Comparison of ENCODE assay signal across 9 cellular contexts in genomic region chr20:31673943-31674463, GRCh38. TPM values are rescaled to one million over a fixed set of nuclear protein-coding genes. Genes with fewer than 3 reads are reported as not detected.
DNase-seq lines count a peak whose midpoint lies in the region; ATAC-seq and TF ChIP-seq lines count a peak whose summit lies in the region.
"Had no signal": no experiment of that assay in that cellular context is flagged by ENCODE, and none has a peak within 500 bp of the region (broad histone marks: within the 10 kb centered on the region; RNA-seq: fewer than 3 reads in every experiment).

No MANE protein-coding gene starts in this region.

- peaks cover 95 to 99% (median 97%) of the 10 kb centered on the region in 4 donors for H3K4me1 ChIP-seq in esophagus muscularis mucosa

- H3K36me3 ChIP-seq in esophagus muscularis mucosa, result peaks cover 0 to 22% (median 17%) of the 10 kb centered on the region in 4 donors

- H3K27ac Mint-ChIP-seq in T-helper 1 cell treated with Interleukin-12 subunit alpha and Interleukin-12 subunit beta and Interleukin-4 antibody, amounts not matched to agents 30 μg/mL and 1 μg/mL, for 36 hours, result peak overlapping the region; percentile 92
- H3K27ac Mint-ChIP-seq in stimulated activated naive CD8-positive, alpha-beta T cell treated with anti-CD3 and anti-CD28 coated beads, Interleukin-15, amount 100 ng/mL, for 72 hours, result peak overlapping the region; percentile 0 to 85
- no peak overlapping the region for H3K27ac Mint-ChIP-seq in mesothelial cell of epicardium

- H3K27ac ChIP-seq in HL-60 (replicated peaks) (peak overlapping the region; percentile 73), esophagus muscularis mucosa (replicated peaks in 1 of 4) (peak overlapping the region; percentile 68 to 88 (median 82))

- no peak for TF ChIP-seq CTCF in HL-60 (IDR thresholded peaks at IDR 0.05; ENCODE audit: insufficient read depth, low read length)
- TF ChIP-seq CTCF in esophagus muscularis mucosa (IDR thresholded peaks at IDR 0.05), result no peak
- TF ChIP-seq CTCF in mesothelial cell of epicardium (IDR thresholded peaks at IDR 0.05; ENCODE audit: unreplicated experiment), result no peak

- no peaks in the 10 kb centered on the region for H3K27me3 Mint-ChIP-seq in T-helper 1 cell treated with Interleukin-12 subunit alpha and Interleukin-12 subunit beta and Interleukin-4 antibody, amounts not matched to agents 30 μg/mL and 1 μg/mL, for 36 hours (ENCODE audit: low read depth)
- H3K27me3 Mint-ChIP-seq in stimulated activated naive CD8-positive, alpha-beta T cell treated with anti-CD3 and anti-CD28 coated beads, Interleukin-15, amount 100 ng/mL, for 72 hours, result no peaks in the 10 kb centered on the region
- H3K27me3 Mint-ChIP-seq in mesothelial cell of epicardium (ENCODE audit: low read depth), result no peaks in the 10 kb centered on the region

- H3K4me3 ChIP-seq in HL-60 (replicated peaks; ENCODE audit: insufficient read depth, low read length), result no peak overlapping the region
- no peak overlapping the region for H3K4me3 ChIP-seq in esophagus muscularis mucosa

- peaks cover 51% of the 10 kb centered on the region for H3K36me3 Mint-ChIP-seq in T-helper 1 cell treated with Interleukin-12 subunit alpha and Interleukin-12 subunit beta and Interleukin-4 antibody, amounts not matched to agents 30 μg/mL and 1 μg/mL, for 36 hours (ENCODE audit: low read depth)
- peaks cover 7% of the 10 kb centered on the region for H3K36me3 Mint-ChIP-seq in mesothelial cell of epicardium

- H3K4me1 Mint-ChIP-seq in T-helper 1 cell treated with Interleukin-12 subunit alpha and Interleukin-12 subunit beta and Interleukin-4 antibody, amounts not matched to agents 30 μg/mL and 1 μg/mL, for 36 hours (ENCODE audit: low read depth), result peaks cover 72% of the 10 kb centered on the region
- peaks cover 99% of the 10 kb centered on the region for H3K4me1 Mint-ChIP-seq in stimulated activated naive CD8-positive, alpha-beta T cell treated with anti-CD3 and anti-CD28 coated beads, Interleukin-15, amount 100 ng/mL, for 72 hours
- H3K4me1 Mint-ChIP-seq in mesothelial cell of epicardium, result peaks cover 36% of the 10 kb centered on the region

- no peaks in the 10 kb centered on the region for H3K27me3 ChIP-seq in HL-60 (ENCODE audit: insufficient read depth, poor library complexity, severe bottlenecking)
- H3K27me3 ChIP-seq in esophagus muscularis mucosa, result no peaks in the 10 kb centered on the region

- H3K9me3 Mint-ChIP-seq in T-helper 1 cell treated with Interleukin-12 subunit alpha and Interleukin-12 subunit beta and Interleukin-4 antibody, amounts not matched to agents 30 μg/mL and 1 μg/mL, for 36 hours, result no peaks in the 10 kb centered on the region
- H3K9me3 Mint-ChIP-seq in stimulated activated naive CD8-positive, alpha-beta T cell treated with anti-CD3 and anti-CD28 coated beads, Interleukin-15, amount 100 ng/mL, for 72 hours, result no peaks in the 10 kb centered on the region
- no peaks in the 10 kb centered on the region for H3K9me3 Mint-ChIP-seq in mesothelial cell of epicardium

- H3K4me3 Mint-ChIP-seq in T-helper 1 cell treated with Interleukin-12 subunit alpha and Interleukin-12 subunit beta and Interleukin-4 antibody, amounts not matched to agents 30 μg/mL and 1 μg/mL, for 36 hours, result peak overlapping the region; percentile 89
- H3K4me3 Mint-ChIP-seq in stimulated activated naive CD8-positive, alpha-beta T cell treated with anti-CD3 and anti-CD28 coated beads, Interleukin-15, amount 100 ng/mL, for 72 hours, result peak overlapping the region; percentile 13 to 89
- no peak overlapping the region for H3K4me3 Mint-ChIP-seq in mesothelial cell of epicardium

- ATAC-seq in stimulated activated naive CD8-positive, alpha-beta T cell treated with anti-CD3 and anti-CD28 coated beads, Interleukin-15, amount 100 ng/mL, for 72 hours, result no peak
- no peak for ATAC-seq in HG02870 (IDR thresholded peaks at IDR 0.05; ENCODE audit: unreplicated experiment)

- DNase-seq in HL-60 (ENCODE audit: low read depth in 1 of 2, low spot score in 1 of 2), result no peak
- no peak for DNase-seq in esophagus muscularis mucosa (ENCODE audit: extremely low spot score)
- no peak for DNase-seq in stimulated activated naive CD8-positive, alpha-beta T cell treated with anti-CD3 and anti-CD28 coated beads, Interleukin-15, amount 100 ng/mL, for 72 hours
- DNase-seq in mesothelial cell of epicardium (ENCODE audit: low spot score in 2 of 2, unreplicated experiment in 2 of 2), result no peak
- DNase-seq in kidney glomerular epithelial cell (lab: John Stamatoyannopoulos, UW), result no peak
- DNase-seq in NCI-H1417 treated with DMSO at 0.1 percent for 48 hours (lab: John Stamatoyannopoulos, UW), result no peak

- intact Hi-C loops in esophagus muscularis mucosa (cut with DNase I), result loop anchor here (5.0 kb wide), 1 partner anchor 33 kb away; no protein-coding TSS in a partner anchor

- H3K9me3 ChIP-seq in esophagus muscularis mucosa, result no peaks in the 10 kb centered on the region

- WGBS in esophagus muscularis mucosa, result 68% methylated on average over 2 of the region's 2 CpGs

- no peak for TF ChIP-seq EP300 in esophagus muscularis mucosa (IDR thresholded peaks at IDR 0.05)

- TF ChIP-seq POLR2A in esophagus muscularis mucosa (IDR thresholded peaks at IDR 0.05; ENCODE audit: low read depth), result no peak

RNA-seq across cellular contexts. Expression of gene COX4I2, which starts 36.3 kb away (rescaled TPM):
- 10 to 100 TPM in 1 of 4 donors, 1 to 10 TPM in 3; 2.1 to 14.2 (median 7.1) TPM for total RNA-seq in esophagus muscularis mucosa
- total RNA-seq in mesothelial cell of epicardium, result 0.34 TPM in 1 of 3 replicates, not detected in the others
- total RNA-seq: fibroblast of villous mesenchyme had no signal

RNA-seq across cellular contexts. Expression of gene BCL2L1, which starts 48.7 kb away (rescaled TPM):
- total RNA-seq in esophagus muscularis mucosa (100 to 1,000 TPM in 3 of 4 donors, 10 to 100 TPM in 1; 94.3 to 181 (median 140) TPM), mesothelial cell of epicardium (63.2 to 66.6 TPM (median 64.8 TPM) in 3 replicates)
